In genomic region chr3:108406063-108406660, GRCh38 we compare ENCODE assay signal across 10 cellular contexts.
DNase-seq lines count a peak whose midpoint lies in the region; ATAC-seq and TF ChIP-seq lines count a peak whose summit lies in the region.
"Had no signal": no experiment of that assay in that cellular context is flagged by ENCODE, and none has a peak within 500 bp of the region (broad histone marks: within the 10 kb centered on the region; RNA-seq: fewer than 3 reads in every experiment).

No MANE protein-coding gene starts in this region.

- no peak overlapping the region for H3K4ac ChIP-seq in trophoblast cell (ENCODE audit: low read depth, low read length)

- H3K36me3 ChIP-seq in PC-9 (ENCODE audit: low read depth): no peaks in the 10 kb centered on the region
- H3K36me3 ChIP-seq in trophoblast cell (ENCODE audit: control insufficient read depth in 1 of 2, insufficient read depth in 2 of 2, low read length in 2 of 2): no peaks in the 10 kb centered on the region
- H3K36me3 ChIP-seq in prostate gland: no peaks in the 10 kb centered on the region
- no peaks in the 10 kb centered on the region for H3K36me3 ChIP-seq in effector memory CD4-positive, alpha-beta T cell (ENCODE audit: control insufficient read depth, insufficient read depth, low read length)
- H3K36me3 ChIP-seq in BE2C: no peaks in the 10 kb centered on the region

- ATAC-seq in activated CD8-positive, alpha-beta memory T cell treated with anti-CD3 and anti-CD28 coated beads, Interleukin-2, amount 10 ng/mL, durations not matched to agents 7 days and 5 days: peak; percentile 31
- peak; percentile 7 for ATAC-seq in HG02973 (IDR thresholded peaks at IDR 0.05; ENCODE audit: unreplicated experiment)

- H3K27me3 ChIP-seq in PC-9 (ENCODE audit: insufficient read depth, low read depth) (no peaks in the 10 kb centered on the region), trophoblast cell (ENCODE audit: insufficient read depth, low read length) (no peaks in the 10 kb centered on the region), prostate gland (replicated peaks; ENCODE audit: insufficient read depth) (no peaks in the 10 kb centered on the region), BE2C (no peaks in the 10 kb centered on the region)
- no peaks in the 10 kb centered on the region for H3K27me3 ChIP-seq in effector memory CD4-positive, alpha-beta T cell (replicated peaks; ENCODE audit: control insufficient read depth, insufficient read depth, low read length, poor library complexity, severe bottlenecking)

- no peak overlapping the region for H2BK5ac ChIP-seq in trophoblast cell (ENCODE audit: low read depth, low read length, poor library complexity)

- no peak overlapping the region for H4K8ac ChIP-seq in trophoblast cell (ENCODE audit: low read depth, low read length)

- H3K9me3 Mint-ChIP-seq in activated CD8-positive, alpha-beta memory T cell treated with anti-CD3 and anti-CD28 coated beads, Interleukin-2, amount 10 ng/mL, durations not matched to agents 7 days and 5 days (ENCODE audit: low read depth): no peaks in the 10 kb centered on the region
- H3K9me3 Mint-ChIP-seq: activated naive CD4-positive, alpha-beta T cell treated with anti-CD3 and anti-CD28 coated beads, Interleukin-2, amount 10 ng/mL, durations not matched to agents 7 days and 5 days had no signal

- TF ChIP-seq CTCF in PC-9 (conservative IDR thresholded peaks at IDR 0.05) (no peak), prostate gland (IDR thresholded peaks at IDR 0.05) (no peak), BE2C (IDR thresholded peaks at IDR 0.05; ENCODE audit: low read depth, low read length) (no peak)

- peak overlapping the region; percentile 2; the same call in 1 of the 2 replicates for H3K4me2 ChIP-seq in PC-9
- H3K4me2 ChIP-seq in trophoblast cell (ENCODE audit: low read length): no peak overlapping the region

- no peak overlapping the region for H2AK5ac ChIP-seq in trophoblast cell (ENCODE audit: low read length)

- H3K9me2 ChIP-seq in PC-9 (ENCODE audit: insufficient read depth): no peaks in the 10 kb centered on the region

- H2BK12ac ChIP-seq in trophoblast cell (ENCODE audit: low read length): no peak overlapping the region

- intact Hi-C loops in PC-9 (cut with micrococcal nuclease; ENCODE audit: unreplicated experiment): loop anchor here (1.0 to 10.0 kb wide), 12 partner anchors 71 to 1170 kb away; partner anchors contain the start of genes CD47 and IFT57
- intact Hi-C loops in prostate gland (cut with DNase I): loop anchor here (5.0 kb wide), 1 partner anchor 469 kb away; no protein-coding TSS in a partner anchor

- H3K9me3 ChIP-seq in PC-9 (ENCODE audit: insufficient read depth, low read depth) (no peaks in the 10 kb centered on the region), trophoblast cell (ENCODE audit: insufficient read depth, low read depth, low read length) (peaks cover 4% of the 10 kb centered on the region), prostate gland (no peaks in the 10 kb centered on the region), BE2C (no peaks in the 10 kb centered on the region)
- no peaks in the 10 kb centered on the region for H3K9me3 ChIP-seq in effector memory CD4-positive, alpha-beta T cell (ENCODE audit: control insufficient read depth, low read length)

- H3K4me1 ChIP-seq in PC-9 (replicated peaks; ENCODE audit: insufficient read depth) (0 out of 2 replicates have a peak, but pooled peaks cover 5% of the 10 kb centered on the region), trophoblast cell (ENCODE audit: control insufficient read depth in 1 of 2, insufficient read depth in 2 of 2, low read length in 2 of 2) (no peaks in the 10 kb centered on the region), prostate gland (replicated peaks) (peaks cover 31% of the 10 kb centered on the region), BE2C (peaks cover 3% of the 10 kb centered on the region; the same call in 1 of the 2 replicates)
- H3K4me1 ChIP-seq in effector memory CD4-positive, alpha-beta T cell (ENCODE audit: control insufficient read depth, insufficient read depth, low read length, poor library complexity, severe bottlenecking): no peaks in the 10 kb centered on the region

- no peak overlapping the region for H2AFZ ChIP-seq in PC-9
- H2AFZ ChIP-seq in trophoblast cell (ENCODE audit: insufficient read depth, low read length, poor library complexity): no peak overlapping the region

- no peaks in the 10 kb centered on the region for H4K20me1 ChIP-seq in PC-9 (ENCODE audit: insufficient read depth)

- BruUV-seq in PC-9 (replicated peaks; lab: Mats Ljungman, UMichigan): no TSS peak

- H3K18ac ChIP-seq in trophoblast cell (ENCODE audit: low read length): no peak overlapping the region

- H3K9ac ChIP-seq in trophoblast cell (ENCODE audit: low read length): no peak overlapping the region

- no peaks in the 10 kb centered on the region for H3F3A ChIP-seq in PC-9 (ENCODE audit: insufficient read depth, low read depth)

- POLR2A ChIA-PET in PC-9 (lab: Charles Lee; ENCODE audit: unreplicated experiment): interaction anchor here (0.6 kb wide), 1 partner anchor 846 kb away, joined by 3 read pairs; no protein-coding TSS in a partner anchor

- peaks cover 10% of the 10 kb centered on the region for H3K4me1 Mint-ChIP-seq in activated CD8-positive, alpha-beta memory T cell treated with anti-CD3 and anti-CD28 coated beads, Interleukin-2, amount 10 ng/mL, durations not matched to agents 7 days and 5 days

- H2BK120ac ChIP-seq in trophoblast cell (ENCODE audit: insufficient read depth, low read length, poor library complexity): no peak overlapping the region

- no peaks in the 10 kb centered on the region for H3K79me1 ChIP-seq in trophoblast cell (ENCODE audit: low read length)

- CTCF ChIA-PET in activated CD8-positive, alpha-beta memory T cell treated with anti-CD3 and anti-CD28 coated beads, Interleukin-2, amount 10 ng/mL, durations not matched to agents 7 days and 5 days (lab: Charles Lee): interaction anchor here (0.8 to 4.0 kb wide), 14 partner anchors 13 to 464 kb away, joined by 3 to 35 read pairs (median 4); no protein-coding TSS in a partner anchor
- CTCF ChIA-PET in PC-9 (lab: Charles Lee): interaction anchor here (0.6 kb wide), 1 partner anchor 847 kb away, joined by 3 read pairs; no protein-coding TSS in a partner anchor

- H3K4me3 Mint-ChIP-seq in activated CD8-positive, alpha-beta memory T cell treated with anti-CD3 and anti-CD28 coated beads, Interleukin-2, amount 10 ng/mL, durations not matched to agents 7 days and 5 days: no peak overlapping the region
- H3K4me3 Mint-ChIP-seq: activated naive CD4-positive, alpha-beta T cell treated with anti-CD3 and anti-CD28 coated beads, Interleukin-2, amount 10 ng/mL, durations not matched to agents 7 days and 5 days had no signal

- no peaks in the 10 kb centered on the region for H3K27me3 Mint-ChIP-seq in activated CD8-positive, alpha-beta memory T cell treated with anti-CD3 and anti-CD28 coated beads, Interleukin-2, amount 10 ng/mL, durations not matched to agents 7 days and 5 days

- no peak overlapping the region for H4K12ac ChIP-seq in trophoblast cell (ENCODE audit: low read depth, low read length)

- H3K4me3 ChIP-seq in PC-9 (no peak overlapping the region), trophoblast cell (ENCODE audit: low read depth, low read length) (no peak overlapping the region), prostate gland (no peak overlapping the region), BE2C (ENCODE audit: low read depth, low read length) (no peak overlapping the region)
- no peak overlapping the region for H3K4me3 ChIP-seq in effector memory CD4-positive, alpha-beta T cell (ENCODE audit: insufficient read depth, low read depth, low read length, poor library complexity, severe bottlenecking)

- no CpG with 5 or more reads among the region's 3 CpGs for WGBS in trophoblast cell (ENCODE audit: extremely low coverage, insufficient coverage, insufficient read length)
- 40% methylated on average over 3 of the region's 3 CpGs for WGBS in prostate gland

- no peak for TF ChIP-seq POLR2A in prostate gland (IDR thresholded peaks at IDR 0.05)

- H3K36me3 Mint-ChIP-seq in activated CD8-positive, alpha-beta memory T cell treated with anti-CD3 and anti-CD28 coated beads, Interleukin-2, amount 10 ng/mL, durations not matched to agents 7 days and 5 days: no peaks in the 10 kb centered on the region
- H3K36me3 Mint-ChIP-seq: activated naive CD4-positive, alpha-beta T cell treated with anti-CD3 and anti-CD28 coated beads, Interleukin-2, amount 10 ng/mL, durations not matched to agents 7 days and 5 days had no signal

- no peak overlapping the region for H3K27ac Mint-ChIP-seq in activated CD8-positive, alpha-beta memory T cell treated with anti-CD3 and anti-CD28 coated beads, Interleukin-2, amount 10 ng/mL, durations not matched to agents 7 days and 5 days
- H3K27ac Mint-ChIP-seq: activated naive CD4-positive, alpha-beta T cell treated with anti-CD3 and anti-CD28 coated beads, Interleukin-2, amount 10 ng/mL, durations not matched to agents 7 days and 5 days had no signal

- no peak for DNase-seq in activated CD8-positive, alpha-beta memory T cell treated with anti-CD3 and anti-CD28 coated beads, Interleukin-2, amount 10 ng/mL, durations not matched to agents 7 days and 5 days
- DNase-seq in activated CD8-positive, alpha-beta memory T cell treated with anti-CD3 and anti-CD28 coated beads for 24 hours: no peak
- no peak for DNase-seq in PC-9
- peak; percentile 27 to 55 for DNase-seq in trophoblast cell
- no peak for DNase-seq in prostate gland (ENCODE audit: low spot score)
- no peak for DNase-seq in effector memory CD4-positive, alpha-beta T cell
- DNase-seq in BE2C: no peak
- DNase-seq: activated CD4-positive, alpha-beta T cell treated with anti-CD3 and anti-CD28 coated beads for 48 hours; activated naive CD4-positive, alpha-beta T cell treated with anti-CD3 and anti-CD28 coated beads, Interleukin-2, amount 10 ng/mL, durations not matched to agents 7 days and 5 days had no signal

- H4K91ac ChIP-seq in trophoblast cell (ENCODE audit: low read depth, low read length): no peak overlapping the region

- no peak overlapping the region for H3K14ac ChIP-seq in trophoblast cell (ENCODE audit: low read length)

- no peak overlapping the region for H3K23ac ChIP-seq in trophoblast cell (ENCODE audit: low read length)

- H3K27ac ChIP-seq in PC-9 (no peak overlapping the region), trophoblast cell (ENCODE audit: low read depth, low read length) (no peak overlapping the region), prostate gland (peak overlapping the region in 1 of 2 donors; percentile 79)
- H3K27ac ChIP-seq in effector memory CD4-positive, alpha-beta T cell (ENCODE audit: insufficient read depth, low read length, poor library complexity, severe bottlenecking): no peak overlapping the region

- H3K79me2 ChIP-seq in PC-9 (ENCODE audit: low read depth): no peaks in the 10 kb centered on the region
- no peaks in the 10 kb centered on the region for H3K79me2 ChIP-seq in trophoblast cell (ENCODE audit: control insufficient read depth, insufficient read depth, low read length, poor library complexity)

Comparison
In these comparisons a context has a peak if more than half of its experiments do, and no peak if none do; other contexts are left out.
1. DNase-seq: peak in trophoblast cell (2 of 2); none in activated CD8-positive, alpha-beta memory T cell treated with anti-CD3 and anti-CD28 coated beads, Interleukin-2, amount 10 ng/mL, durations not matched to agents 7 days and 5 days (single experiment), activated CD8-positive, alpha-beta memory T cell treated with anti-CD3 and anti-CD28 coated beads for 24 hours (single experiment), PC-9 (0 of 2), prostate gland (single experiment), effector memory CD4-positive, alpha-beta T cell (0 of 3) and BE2C (single experiment).